ENCODE assay signal across 1 cellular context in genomic region chr17:17051380-17051779, GRCh38.
TF ChIP-seq lines count a peak whose summit lies in the region.

No MANE protein-coding gene starts in this region.

TF ChIP-seq in HepG2, 621 proteins besides CTCF, POLR2A, EP300 and RAD21 (continued from another document):
- no peak for TF ChIP-seq THAP8 (CRISPR knock-in tag; IDR thresholded peaks at IDR 0.05; ENCODE audit: borderline replicate concordance)
